In the genomic region with DNA sequence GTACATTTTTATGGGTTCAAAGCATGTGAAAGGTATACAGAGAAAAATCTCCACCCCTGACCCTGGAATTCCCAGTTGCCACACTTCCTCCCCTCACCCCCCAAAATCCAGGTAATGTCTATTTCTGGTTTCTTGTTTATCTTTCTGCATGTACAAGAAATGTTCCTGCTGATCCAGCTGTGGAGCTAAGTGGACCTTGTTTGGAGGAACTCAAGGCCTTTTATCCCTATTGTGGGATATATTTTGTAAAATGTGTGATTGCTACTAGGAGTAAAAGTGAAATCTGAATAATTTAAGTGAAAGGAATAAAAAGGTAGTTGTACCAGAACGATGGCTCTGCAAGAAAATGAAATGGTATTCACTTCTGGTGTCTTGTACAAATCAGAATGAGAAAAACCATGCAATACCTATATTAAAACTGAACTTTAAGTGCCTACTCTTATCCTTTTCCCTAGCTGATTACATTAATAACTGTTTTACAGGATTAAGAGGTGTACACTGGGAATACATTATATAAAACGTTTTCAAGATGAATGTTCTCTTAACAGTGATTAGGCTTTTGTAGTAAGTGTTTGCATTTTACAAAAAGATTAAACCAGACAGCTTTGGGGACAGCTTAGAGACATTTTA, we compare ENCODE assay signal across 8 cellular contexts. TPM values are rescaled to one million over a fixed set of nuclear protein-coding genes. Genes with fewer than 3 reads are reported as not detected.
A peak's percentile ranks its signal among the peaks of the same experiment; 100 is the strongest.
DNase-seq lines count a peak whose midpoint lies in the region; ATAC-seq and TF ChIP-seq lines count a peak whose summit lies in the region.

No MANE protein-coding gene starts in this region.

- peak overlapping the region; percentile 86 to 98 (median 90) for H3K4me2 ChIP-seq in BLaER1 treated with 17β-estradiol and CSF1 and Interleukin-3, amounts not matched to agents 10 nM and 100 nM

- H3K4me1 Mint-ChIP-seq in nephron = peaks cover 32% of the 10 kb centered on the region

- H4K20me1 ChIP-seq in BLaER1 treated with 17β-estradiol and CSF1 and Interleukin-3, amounts not matched to agents 10 nM and 100 nM = peaks cover 44 to 78% (median 63%) of the 10 kb centered on the region in 11 experiments; a peak in 21 of 22 replicates

- H3K36me3 ChIP-seq in BLaER1 treated with 17β-estradiol and CSF1 and Interleukin-3, amounts not matched to agents 10 nM and 100 nM = peaks cover 0 to 27% (median 13%) of the 10 kb centered on the region in 11 experiments; a peak in 11 of 22 replicates

- ATAC-seq in GM18909 (IDR thresholded peaks at IDR 0.05; ENCODE audit: poor library complexity, unreplicated experiment) = no peak

- H3K4me3 ChIP-seq in BLaER1 treated with 17β-estradiol and CSF1 and Interleukin-3, amounts not matched to agents 10 nM and 100 nM = peak overlapping the region; percentile 89 to 100 (median 98)
- peak overlapping the region; percentile 94 for H3K4me3 ChIP-seq in Jurkat, Clone E6-1 (ENCODE audit: low read length)
- H3K4me3 ChIP-seq in choroid plexus epithelial cell (ENCODE audit: low read depth, low read length) = peak overlapping the region; percentile 73

- no peaks in the 10 kb centered on the region for H3K9me3 Mint-ChIP-seq in nephron

- H3K36me3 Mint-ChIP-seq in nephron (ENCODE audit: low read depth) = no peaks in the 10 kb centered on the region

- TF ChIP-seq CTCF in choroid plexus epithelial cell (conservative IDR thresholded peaks at IDR 0.05; ENCODE audit: low read depth, low read length) (no peak), nephron (IDR thresholded peaks at IDR 0.05; ENCODE audit: unreplicated experiment in 3 of 3) (no peak)

- no peak for DNase-seq in Jurkat, Clone E6-1 (ENCODE audit: low read depth, low spot score)
- DNase-seq in choroid plexus epithelial cell (ENCODE audit: low read depth) (no peak), glomerular visceral epithelial cell (ENCODE audit: extremely low spot score) (no peak), epidermal melanocyte (ENCODE audit: insufficient read length, low spot score) (no peak), NAMALWA (ENCODE audit: low spot score) (no peak)

- H3K9me3 ChIP-seq in BLaER1 treated with 17β-estradiol and CSF1 and Interleukin-3, amounts not matched to agents 10 nM and 100 nM (replicated peaks in 1 of 11) = no peaks in the 10 kb centered on the region

- H3K27me3 Mint-ChIP-seq in nephron (ENCODE audit: low read depth) = no peaks in the 10 kb centered on the region

- H3K27me3 ChIP-seq in BLaER1 treated with 17β-estradiol and CSF1 and Interleukin-3, amounts not matched to agents 10 nM and 100 nM = no peaks in the 10 kb centered on the region

- peaks cover 52 to 63% (median 55%) of the 10 kb centered on the region in 10 experiments for H3K4me1 ChIP-seq in BLaER1 treated with 17β-estradiol and CSF1 and Interleukin-3, amounts not matched to agents 10 nM and 100 nM

- peak overlapping the region; percentile 98 to 100 (median 99) for H3K27ac Mint-ChIP-seq in nephron

- peak overlapping the region; percentile 94 to 100 (median 99) for H3K9ac ChIP-seq in BLaER1 treated with 17β-estradiol and CSF1 and Interleukin-3, amounts not matched to agents 10 nM and 100 nM

- H3K4me3 Mint-ChIP-seq in nephron = peak overlapping the region; percentile 92 to 96 (median 94)

- peak overlapping the region in 10 of 11 experiments; percentile 92 to 100 (median 99); a peak in 21 of 22 replicates for H3K27ac ChIP-seq in BLaER1 treated with 17β-estradiol and CSF1 and Interleukin-3, amounts not matched to agents 10 nM and 100 nM

RNA-seq across cellular contexts. Expression of a gene that starts 3.1 kb away (rescaled TPM):
- 37.7 TPM for polyA plus RNA-seq in Jurkat, Clone E6-1 (2012; ENCODE audit: insufficient read depth, insufficient read length)

RNA-seq across cellular contexts. Expression of a gene that starts 43.1 kb away (rescaled TPM):
- 2.0 TPM for polyA plus RNA-seq in Jurkat, Clone E6-1 (2012; ENCODE audit: insufficient read depth, insufficient read length)
